Comparison of ENCODE assay signal across 24 cellular contexts in genomic region chr15:60405405-60405804, GRCh38.
"Had no signal": no experiment of that assay in that cellular context is flagged by ENCODE, and none has a peak within 500 bp of the region (broad histone marks: within the 10 kb centered on the region; RNA-seq: fewer than 3 reads in every experiment).

No MANE protein-coding gene starts in this region.

- H3K4me2 ChIP-seq: KMS-11 had no signal

- H3K9me3 ChIP-seq: SJCRH30 had no signal

- H3K36me3 ChIP-seq: SJCRH30 had no signal

- H3K4me3 ChIP-seq: SJCRH30 had no signal

- H3K9ac ChIP-seq: KMS-11 had no signal

- DNase-seq: Kasumi-1, MM.1S, NCI-H1092 treated with DMSO at 0.1 percent for 48 hours, NCI-H1436, NCI-H187, NCI-H2029, NCI-H2081 treated with DMSO at 0.1 percent for 48 hours, NCI-H2171, NCI-H226, NCI-H446, NCI-H510A, NCI-H524 treated with DMSO at 0.1 percent for 48 hours, NCI-H69, NCI-H774, SHP77 treated with DMSO at 0.1 percent for 48 hours, SJCRH30, T-helper 1 cell had no signal

- H3K27me3 ChIP-seq: SJCRH30 had no signal

- FAIRE-seq: HTR-8/SVneo, RCC 7860 had no signal

- ATAC-seq: Right ventricle myocardium inferior, SK-N-SH treated with all-trans-retinoic acid at 6 μM for 48 hours had no signal

- H3K27ac ChIP-seq: HL-60, KMS-11, RWPE1, SJCRH30 had no signal
